ENCODE assay signal across 8 cellular contexts in the genomic region with DNA sequence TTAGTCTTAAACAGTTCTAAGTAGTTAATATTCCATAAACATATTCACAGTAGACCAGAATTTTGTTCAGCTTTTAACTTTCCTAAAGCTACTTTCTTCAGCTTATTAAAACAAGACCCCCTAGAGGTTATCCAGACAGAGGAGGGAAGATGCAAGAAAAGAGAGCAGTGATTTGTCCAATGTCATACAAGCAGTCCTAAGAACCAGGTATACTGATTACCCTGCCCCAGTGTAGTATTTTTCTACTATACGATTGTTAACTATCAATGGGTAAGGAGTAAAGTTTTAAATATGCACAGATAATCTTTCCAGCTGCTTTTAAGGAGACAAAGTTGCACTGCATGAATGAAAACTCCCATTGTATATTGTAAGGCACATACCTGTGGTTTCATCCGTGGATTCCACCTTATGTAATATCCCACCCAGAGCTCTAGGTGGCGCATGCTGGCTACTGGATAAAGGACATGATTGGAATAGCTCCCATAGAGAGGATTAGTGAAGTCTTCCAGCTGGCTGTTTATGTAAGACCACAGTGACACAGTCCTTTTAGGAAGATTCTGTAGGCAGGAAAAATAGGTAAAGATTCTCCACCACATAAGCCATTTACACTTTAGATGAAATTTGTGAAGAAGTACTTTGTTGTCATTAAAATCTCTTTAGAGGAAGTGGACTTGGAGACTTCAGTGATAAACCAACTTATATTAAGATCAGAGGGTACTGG. TPM values are rescaled to one million over a fixed set of nuclear protein-coding genes. Genes with fewer than 3 reads are reported as not detected.
DNase-seq lines count a peak whose midpoint lies in the region; ATAC-seq and TF ChIP-seq lines count a peak whose summit lies in the region.

No MANE protein-coding gene starts in this region.

- POLR2A ChIA-PET in activated naive CD8-positive, alpha-beta T cell treated with anti-CD3 and anti-CD28 coated beads, Interleukin-2, amount 10 ng/mL, durations not matched to agents 7 days and 5 days (lab: Charles Lee): interaction anchor here (1.4 kb wide), 1 partner anchor 507 kb away, joined by 3 read pairs; a partner anchor contains a TSS

- no peaks in the 10 kb centered on the region for H3K27me3 Mint-ChIP-seq in activated naive CD8-positive, alpha-beta T cell treated with anti-CD3 and anti-CD28 coated beads, Interleukin-2, amount 10 ng/mL, durations not matched to agents 7 days and 5 days

- peak; percentile 89 for ATAC-seq in HG02571 (IDR thresholded peaks at IDR 0.05; ENCODE audit: unreplicated experiment)
- ATAC-seq in activated naive CD8-positive, alpha-beta T cell treated with anti-CD3 and anti-CD28 coated beads, Interleukin-2, amount 10 ng/mL, durations not matched to agents 7 days and 5 days (ENCODE audit: low read depth): peak; percentile 85
- ATAC-seq in heart left ventricle: peak; percentile 83 to 97 (median 95)

- 8 to 18% (median 10%) methylated on average over 3 of the region's 3 CpGs for WGBS in heart left ventricle, 4 donors

- H3K4me3 ChIP-seq in GM12865 (ENCODE audit: low read depth, low read length) (no peak overlapping the region), heart left ventricle (no peak overlapping the region)

- H3K9me3 ChIP-seq in heart left ventricle: no peaks in the 10 kb centered on the region

- H3K27ac Mint-ChIP-seq in activated naive CD8-positive, alpha-beta T cell treated with anti-CD3 and anti-CD28 coated beads, Interleukin-2, amount 10 ng/mL, durations not matched to agents 7 days and 5 days: no peak overlapping the region

- DNase-seq in GM12865 (ENCODE audit: low read depth) (peak; percentile 61), MV-4-11 (lab: John Stamatoyannopoulos, UW) (peak; percentile 27), SKM-1 (lab: John Stamatoyannopoulos, UW; ENCODE audit: unreplicated experiment) (peak; percentile 60), heart left ventricle (peak; percentile 36 to 60 (median 48)), putamen (ENCODE audit: low spot score) (peak; percentile 68), OCI-M2 (lab: John Stamatoyannopoulos, UW; ENCODE audit: unreplicated experiment) (no peak)
- peak; percentile 39 for DNase-seq in activated naive CD8-positive, alpha-beta T cell treated with anti-CD3 and anti-CD28 coated beads, Interleukin-2, amount 10 ng/mL, durations not matched to agents 7 days and 5 days

- H3K36me3 Mint-ChIP-seq in activated naive CD8-positive, alpha-beta T cell treated with anti-CD3 and anti-CD28 coated beads, Interleukin-2, amount 10 ng/mL, durations not matched to agents 7 days and 5 days: peaks cover 21% of the 10 kb centered on the region

- TF ChIP-seq CTCF in GM12865 (IDR thresholded peaks at IDR 0.05; ENCODE audit: insufficient read depth, low read depth, low read length, missing control alignments): peak; percentile 76
- peak; percentile 76 to 93 (median 87) for TF ChIP-seq CTCF in heart left ventricle (IDR thresholded peaks at IDR 0.05)

- peak overlapping the region in 3 of 12 donors; percentile 27 to 59 (median 29) for H3K27ac ChIP-seq in heart left ventricle

- no peak overlapping the region for H3K4me3 Mint-ChIP-seq in activated naive CD8-positive, alpha-beta T cell treated with anti-CD3 and anti-CD28 coated beads, Interleukin-2, amount 10 ng/mL, durations not matched to agents 7 days and 5 days

- H3K9me3 Mint-ChIP-seq in activated naive CD8-positive, alpha-beta T cell treated with anti-CD3 and anti-CD28 coated beads, Interleukin-2, amount 10 ng/mL, durations not matched to agents 7 days and 5 days: no peaks in the 10 kb centered on the region

- no peak for TF ChIP-seq POLR2A in heart left ventricle (IDR thresholded peaks at IDR 0.05)

- H3K27me3 ChIP-seq in heart left ventricle: no peaks in the 10 kb centered on the region

- peaks cover 0 to 11% (median 0%) of the 10 kb centered on the region in 12 donors for H3K4me1 ChIP-seq in heart left ventricle

- H3K4me1 Mint-ChIP-seq in activated naive CD8-positive, alpha-beta T cell treated with anti-CD3 and anti-CD28 coated beads, Interleukin-2, amount 10 ng/mL, durations not matched to agents 7 days and 5 days: no peaks in the 10 kb centered on the region

- peaks cover 0 to 99% (median 63%) of the 10 kb centered on the region in 9 donors for H3K36me3 ChIP-seq in heart left ventricle

- intact Hi-C loops in heart left ventricle (cut with DNase I): loop anchor here (2.0 to 10.0 kb wide), 10 partner anchors 89 to 591 kb away; a partner anchor contains a TSS

RNA-seq across cellular contexts. Expression of a gene that starts 45.6 kb away (rescaled TPM):
- total RNA-seq in activated naive CD8-positive, alpha-beta T cell treated with anti-CD3 and anti-CD28 coated beads, Interleukin-2, amount 10 ng/mL, durations not matched to agents 7 days and 5 days: 100 to 1,000 TPM; 101 to 106 TPM
- 10 to 100 TPM; 17.2 to 31.7 (median 24.3) TPM for total RNA-seq in heart left ventricle
- 10 to 100 TPM in 1 of 2 donors, 1 to 10 TPM in 1; 8.7 to 13.4 TPM for polyA plus RNA-seq in heart left ventricle

RNA-seq across cellular contexts. Expression of a gene that starts 46.3 kb away (rescaled TPM):
- total RNA-seq in activated naive CD8-positive, alpha-beta T cell treated with anti-CD3 and anti-CD28 coated beads, Interleukin-2, amount 10 ng/mL, durations not matched to agents 7 days and 5 days: 10 to 100 TPM; 57.3 to 59.9 TPM
- total RNA-seq in heart left ventricle: 10 to 100 TPM in 3 of 9 donors, 1 to 10 TPM in 6; 4.6 to 13.2 (median 7.2) TPM
- polyA plus RNA-seq in heart left ventricle: 1 to 10 TPM; 4.9 to 5.8 TPM

Comparison
In these comparisons a context has a peak if more than half of its experiments do, and no peak if none do; other contexts are left out.
1. RNA of a gene that starts 46.3 kb away (total RNA-seq): 57.3 to 59.9 TPM in activated naive CD8-positive, alpha-beta T cell treated with anti-CD3 and anti-CD28 coated beads, Interleukin-2, amount 10 ng/mL, durations not matched to agents 7 days and 5 days; 4.6 to 13.2 TPM in heart left ventricle; every median in the first group is over 4 times any median in the second.
2. Peak in every context shown above with its lines, with median percentiles within 50 percentile points of each other: ATAC-seq.